In the genomic region with DNA sequence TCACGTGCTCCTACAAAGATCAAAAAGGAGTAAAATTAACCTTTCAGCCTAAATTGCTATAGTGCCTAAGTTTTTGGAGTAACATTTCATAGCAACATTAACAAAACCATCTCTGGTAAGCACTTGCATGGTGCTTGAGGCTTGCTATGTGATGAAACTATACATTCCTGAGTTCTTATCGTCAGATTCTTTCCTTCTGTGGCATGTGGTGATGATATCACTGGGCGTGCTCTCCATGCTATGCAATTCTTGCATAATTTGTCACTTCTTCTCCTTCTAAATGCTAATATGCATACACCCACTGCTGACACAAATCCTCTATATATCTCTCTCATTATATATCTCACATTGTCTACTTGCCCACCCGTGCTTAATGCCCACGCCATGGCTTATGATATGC, we compare ENCODE assay signal across 20 cellular contexts.
DNase-seq lines count a peak whose midpoint lies in the region; ATAC-seq and TF ChIP-seq lines count a peak whose summit lies in the region.
"Had no signal": no experiment of that assay in that cellular context is flagged by ENCODE, and none has a peak within 500 bp of the region (broad histone marks: within the 10 kb centered on the region; RNA-seq: fewer than 3 reads in every experiment).

No MANE protein-coding gene starts in this region.

- no peak for TF ChIP-seq CTCF in choroid plexus epithelial cell (conservative IDR thresholded peaks at IDR 0.05; ENCODE audit: low read depth, low read length)

- POLR2A ChIA-PET in activated CD4-positive, alpha-beta T cell treated with anti-CD3 and anti-CD28 coated beads for 36 hours (lab: Charles Lee), result no interaction called here

- no peak for ATAC-seq in HG03342 (IDR thresholded peaks at IDR 0.05; ENCODE audit: unreplicated experiment)
- ATAC-seq in activated CD4-positive, alpha-beta T cell treated with anti-CD3 and anti-CD28 coated beads for 36 hours, result no peak
- ATAC-seq: gastrocnemius medialis, psoas muscle had no signal

- DNase-seq in HS-5 (ENCODE audit: low read depth) (peak; percentile 68), RPMI7951 (ENCODE audit: low read depth) (peak; percentile 1), choroid plexus epithelial cell (ENCODE audit: low read depth) (peak; percentile 84), non-pigmented ciliary epithelial cell (ENCODE audit: low read depth) (peak; percentile 51), NCI-H128 (lab: John Stamatoyannopoulos, UW; ENCODE audit: unreplicated experiment) (no peak), AG20443 (ENCODE audit: low spot score) (no peak)
- no peak for DNase-seq in activated CD4-positive, alpha-beta T cell treated with anti-CD3 and anti-CD28 coated beads for 36 hours
- DNase-seq: activated CD4-positive, alpha-beta T cell treated with anti-CD3 and anti-CD28 coated beads for 48 hours; activated naive CD4-positive, alpha-beta T cell treated with anti-CD3 and anti-CD28 coated beads for 36 hours; DMS79; effector CD4-positive, alpha-beta T cell; gastrocnemius medialis; NCI-H2107; NCI-H748 treated with DMSO at 0.1 percent for 48 hours; nephron progenitor cell; psoas muscle; RPMI8226; stimulated activated CD4-positive, alpha-beta T cell treated with anti-CD3 and anti-CD28 coated beads, Interleukin-15, amount 100 ng/mL, for 24 hours had no signal

- peaks cover 17% of the 10 kb centered on the region for H3K9me3 Mint-ChIP-seq in activated CD4-positive, alpha-beta T cell treated with anti-CD3 and anti-CD28 coated beads for 36 hours (ENCODE audit: low read depth)

- intact Hi-C loops in activated CD4-positive, alpha-beta T cell treated with anti-CD3 and anti-CD28 coated beads for 36 hours (cut with DNase I, micrococcal nuclease), result no loop called here

- no peaks in the 10 kb centered on the region for H3K36me3 Mint-ChIP-seq in activated CD4-positive, alpha-beta T cell treated with anti-CD3 and anti-CD28 coated beads for 36 hours (ENCODE audit: low read depth)

- no peaks in the 10 kb centered on the region for H3K4me1 Mint-ChIP-seq in activated CD4-positive, alpha-beta T cell treated with anti-CD3 and anti-CD28 coated beads for 36 hours
- H3K4me1 Mint-ChIP-seq: nephron progenitor cell had no signal

- H3K27me3 Mint-ChIP-seq in activated CD4-positive, alpha-beta T cell treated with anti-CD3 and anti-CD28 coated beads for 36 hours, result no peaks in the 10 kb centered on the region

- H3K4me3 Mint-ChIP-seq in activated CD4-positive, alpha-beta T cell treated with anti-CD3 and anti-CD28 coated beads for 36 hours, result no peak overlapping the region
- H3K4me3 Mint-ChIP-seq: activated naive CD4-positive, alpha-beta T cell treated with anti-CD3 and anti-CD28 coated beads for 36 hours; nephron progenitor cell had no signal

- CTCF ChIA-PET in activated CD4-positive, alpha-beta T cell treated with anti-CD3 and anti-CD28 coated beads for 36 hours (lab: Charles Lee), result no interaction called here

- H3K4me3 ChIP-seq in choroid plexus epithelial cell (ENCODE audit: low read depth, low read length), result no peak overlapping the region
- H3K4me3 ChIP-seq: BLaER1, gastrocnemius medialis, psoas muscle had no signal

- no peak overlapping the region for H3K27ac Mint-ChIP-seq in activated CD4-positive, alpha-beta T cell treated with anti-CD3 and anti-CD28 coated beads for 36 hours
- H3K27ac Mint-ChIP-seq: activated naive CD4-positive, alpha-beta T cell treated with anti-CD3 and anti-CD28 coated beads for 36 hours; nephron progenitor cell had no signal

Comparison
In these comparisons a context has a peak if more than half of its experiments do, and no peak if none do; other contexts are left out.
1. DNase-seq: peak in HS-5 (single experiment), RPMI7951 (single experiment), choroid plexus epithelial cell (single experiment) and non-pigmented ciliary epithelial cell (single experiment); none in activated CD4-positive, alpha-beta T cell treated with anti-CD3 and anti-CD28 coated beads for 36 hours (single experiment), NCI-H128 (single experiment) and AG20443 (single experiment).